ENCODE assay signal across 1 cellular context in the genomic region with DNA sequence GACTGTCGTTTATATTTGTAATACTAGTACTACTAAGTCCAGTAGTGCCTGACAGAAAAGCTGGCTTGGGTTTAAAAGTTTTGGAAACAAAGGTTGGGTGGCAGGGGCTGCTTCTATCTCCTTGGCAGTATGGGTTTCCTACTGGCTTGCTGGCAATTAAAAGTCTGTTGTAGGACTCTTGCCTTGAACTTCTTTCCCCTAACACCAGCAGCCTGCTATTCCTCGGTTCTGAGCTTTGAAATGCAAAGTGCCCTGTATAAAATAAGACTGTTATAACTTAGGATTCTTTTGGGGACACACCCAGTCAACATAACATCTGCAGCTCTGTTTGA.
TF ChIP-seq lines count a peak whose summit lies in the region.

No MANE protein-coding gene starts in this region.

TF ChIP-seq in GM12878, 131 proteins besides CTCF, POLR2A, EP300 and RAD21 (continued from another document):
- TF ChIP-seq, protein P1, sequence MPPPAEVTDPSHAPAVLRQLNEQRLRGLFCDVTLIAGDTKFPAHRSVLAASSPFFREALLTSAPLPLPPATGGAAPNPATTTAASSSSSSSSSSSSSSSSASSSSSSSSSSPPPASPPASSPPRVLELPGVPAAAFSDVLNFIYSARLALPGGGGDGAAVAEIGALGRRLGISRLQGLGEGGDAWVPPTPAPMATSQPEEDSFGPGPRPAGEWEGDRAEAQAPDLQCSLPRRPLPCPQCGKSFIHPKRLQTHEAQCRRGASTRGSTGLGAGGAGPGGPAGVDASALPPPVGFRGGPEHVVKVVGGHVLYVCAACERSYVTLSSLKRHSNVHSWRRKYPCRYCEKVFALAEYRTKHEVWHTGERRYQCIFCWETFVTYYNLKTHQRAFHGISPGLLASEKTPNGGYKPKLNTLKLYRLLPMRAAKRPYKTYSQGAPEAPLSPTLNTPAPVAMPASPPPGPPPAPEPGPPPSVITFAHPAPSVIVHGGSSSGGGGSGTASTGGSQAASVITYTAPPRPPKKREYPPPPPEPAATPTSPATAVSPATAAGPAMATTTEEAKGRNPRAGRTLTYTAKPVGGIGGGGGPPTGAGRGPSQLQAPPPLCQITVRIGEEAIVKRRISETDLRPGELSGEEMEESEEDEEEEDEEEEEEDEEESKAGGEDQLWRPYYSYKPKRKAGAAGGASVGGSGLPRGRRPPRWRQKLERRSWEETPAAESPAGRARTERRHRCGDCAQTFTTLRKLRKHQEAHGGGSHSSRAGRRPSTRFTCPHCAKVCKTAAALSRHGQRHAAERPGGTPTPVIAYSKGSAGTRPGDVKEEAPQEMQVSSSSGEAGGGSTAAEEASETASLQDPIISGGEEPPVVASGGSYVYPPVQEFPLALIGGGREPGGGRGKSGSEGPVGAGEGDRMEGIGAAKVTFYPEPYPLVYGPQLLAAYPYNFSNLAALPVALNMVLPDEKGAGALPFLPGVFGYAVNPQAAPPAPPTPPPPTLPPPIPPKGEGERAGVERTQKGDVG (CRISPR knock-in tag; IDR thresholded peaks at IDR 0.05): no peak
- TF ChIP-seq, protein P2, sequence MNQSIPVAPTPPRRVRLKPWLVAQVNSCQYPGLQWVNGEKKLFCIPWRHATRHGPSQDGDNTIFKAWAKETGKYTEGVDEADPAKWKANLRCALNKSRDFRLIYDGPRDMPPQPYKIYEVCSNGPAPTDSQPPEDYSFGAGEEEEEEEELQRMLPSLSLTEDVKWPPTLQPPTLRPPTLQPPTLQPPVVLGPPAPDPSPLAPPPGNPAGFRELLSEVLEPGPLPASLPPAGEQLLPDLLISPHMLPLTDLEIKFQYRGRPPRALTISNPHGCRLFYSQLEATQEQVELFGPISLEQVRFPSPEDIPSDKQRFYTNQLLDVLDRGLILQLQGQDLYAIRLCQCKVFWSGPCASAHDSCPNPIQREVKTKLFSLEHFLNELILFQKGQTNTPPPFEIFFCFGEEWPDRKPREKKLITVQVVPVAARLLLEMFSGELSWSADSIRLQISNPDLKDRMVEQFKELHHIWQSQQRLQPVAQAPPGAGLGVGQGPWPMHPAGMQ (IDR thresholded peaks at IDR 0.05; ENCODE audit: borderline replicate concordance): no peak
- TF ChIP-seq SRF (IDR thresholded peaks at IDR 0.05; ENCODE audit: low read depth in 2 of 2, low read length in 2 of 2): no peak
- TF ChIP-seq EGR1 (IDR thresholded peaks at IDR 0.05; ENCODE audit: borderline replicate concordance in 1 of 2, low read depth in 2 of 2, low read length in 2 of 2): no peak
- TF ChIP-seq YBX1 (IDR thresholded peaks at IDR 0.05): no peak
- no peak for TF ChIP-seq DPF2 (IDR thresholded peaks at IDR 0.05)
- no peak for TF ChIP-seq WRNIP1 (IDR thresholded peaks at IDR 0.05; ENCODE audit: borderline replicate concordance, low read depth, low read length)
- no peak for TF ChIP-seq MTA2 (IDR thresholded peaks at IDR 0.05; ENCODE audit: low read depth)
- no peak for TF ChIP-seq RBBP5 (conservative IDR thresholded peaks at IDR 0.05)
- TF ChIP-seq, protein P3, sequence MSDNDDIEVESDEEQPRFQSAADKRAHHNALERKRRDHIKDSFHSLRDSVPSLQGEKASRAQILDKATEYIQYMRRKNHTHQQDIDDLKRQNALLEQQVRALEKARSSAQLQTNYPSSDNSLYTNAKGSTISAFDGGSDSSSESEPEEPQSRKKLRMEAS (IDR thresholded peaks at IDR 0.05; ENCODE audit: low read depth, low read length): no peak
- TF ChIP-seq, protein P4, sequence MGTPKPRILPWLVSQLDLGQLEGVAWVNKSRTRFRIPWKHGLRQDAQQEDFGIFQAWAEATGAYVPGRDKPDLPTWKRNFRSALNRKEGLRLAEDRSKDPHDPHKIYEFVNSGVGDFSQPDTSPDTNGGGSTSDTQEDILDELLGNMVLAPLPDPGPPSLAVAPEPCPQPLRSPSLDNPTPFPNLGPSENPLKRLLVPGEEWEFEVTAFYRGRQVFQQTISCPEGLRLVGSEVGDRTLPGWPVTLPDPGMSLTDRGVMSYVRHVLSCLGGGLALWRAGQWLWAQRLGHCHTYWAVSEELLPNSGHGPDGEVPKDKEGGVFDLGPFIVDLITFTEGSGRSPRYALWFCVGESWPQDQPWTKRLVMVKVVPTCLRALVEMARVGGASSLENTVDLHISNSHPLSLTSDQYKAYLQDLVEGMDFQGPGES (IDR thresholded peaks at IDR 0.05): no peak
- no peak for TF ChIP-seq JUNB (IDR thresholded peaks at IDR 0.05)
- no peak for TF ChIP-seq ETV6 (conservative IDR thresholded peaks at IDR 0.05 in 1 of 2, IDR thresholded peaks at IDR 0.05 in 1 of 2; ENCODE audit: borderline replicate concordance in 1 of 2, low read depth in 1 of 2)
- TF ChIP-seq, protein P5, sequence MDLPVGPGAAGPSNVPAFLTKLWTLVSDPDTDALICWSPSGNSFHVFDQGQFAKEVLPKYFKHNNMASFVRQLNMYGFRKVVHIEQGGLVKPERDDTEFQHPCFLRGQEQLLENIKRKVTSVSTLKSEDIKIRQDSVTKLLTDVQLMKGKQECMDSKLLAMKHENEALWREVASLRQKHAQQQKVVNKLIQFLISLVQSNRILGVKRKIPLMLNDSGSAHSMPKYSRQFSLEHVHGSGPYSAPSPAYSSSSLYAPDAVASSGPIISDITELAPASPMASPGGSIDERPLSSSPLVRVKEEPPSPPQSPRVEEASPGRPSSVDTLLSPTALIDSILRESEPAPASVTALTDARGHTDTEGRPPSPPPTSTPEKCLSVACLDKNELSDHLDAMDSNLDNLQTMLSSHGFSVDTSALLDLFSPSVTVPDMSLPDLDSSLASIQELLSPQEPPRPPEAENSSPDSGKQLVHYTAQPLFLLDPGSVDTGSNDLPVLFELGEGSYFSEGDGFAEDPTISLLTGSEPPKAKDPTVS (IDR thresholded peaks at IDR 0.05; ENCODE audit: low read depth, low read length): no peak
- no peak for TF ChIP-seq MTA3 (IDR thresholded peaks at IDR 0.05; ENCODE audit: borderline replicate concordance, low read length)
